ENCODE assay signal across 13 cellular contexts in the genomic region with DNA sequence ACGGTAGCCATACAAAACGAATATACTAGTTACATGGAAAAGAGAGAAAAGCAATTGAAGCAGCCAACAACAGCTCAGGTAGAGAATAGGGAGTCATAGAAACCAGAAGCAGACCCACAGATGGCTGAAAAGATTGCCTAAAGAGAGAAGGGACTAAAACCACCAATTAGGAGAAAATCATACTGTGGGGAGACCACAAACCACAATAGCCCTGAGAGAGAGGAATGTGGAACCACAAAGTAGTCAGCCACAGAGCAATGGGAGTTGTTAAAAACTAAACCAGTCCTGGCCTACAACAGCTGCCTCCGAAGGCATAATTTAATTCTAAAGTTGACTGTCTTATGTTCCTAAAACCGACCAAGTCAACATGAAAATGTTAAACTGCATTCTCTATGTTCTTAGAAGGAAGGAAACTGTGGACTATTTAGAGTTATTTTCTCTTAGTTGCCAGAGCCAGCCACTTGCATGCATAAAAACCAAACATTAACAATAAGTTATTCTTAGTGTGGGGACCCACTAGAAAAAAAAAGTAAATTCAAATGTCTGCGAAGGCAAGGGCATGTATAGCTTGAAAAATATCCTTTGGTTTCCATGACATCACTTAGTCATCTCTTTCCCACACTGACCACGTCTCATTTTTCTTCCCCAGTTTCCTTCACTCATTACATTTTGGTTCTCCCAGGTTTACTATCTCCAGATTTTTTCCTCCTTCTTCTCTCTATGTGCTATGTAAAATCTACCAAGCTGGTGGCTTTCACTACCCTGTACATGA.
A peak's percentile ranks its signal among the peaks of the same experiment; 100 is the strongest.
DNase-seq lines count a peak whose midpoint lies in the region; ATAC-seq and TF ChIP-seq lines count a peak whose summit lies in the region.
"Had no signal": no experiment of that assay in that cellular context is flagged by ENCODE, and none has a peak within 500 bp of the region (broad histone marks: within the 10 kb centered on the region; RNA-seq: fewer than 3 reads in every experiment).

No MANE protein-coding gene starts in this region.

- H3K4me1 ChIP-seq in foreskin keratinocyte, result no peaks in the 10 kb centered on the region

- ATAC-seq in foreskin keratinocyte (peak; percentile 44), HG02973 (IDR thresholded peaks at IDR 0.05; ENCODE audit: unreplicated experiment) (no peak), GM19467 (IDR thresholded peaks at IDR 0.05; ENCODE audit: unreplicated experiment) (no peak)

- no peak overlapping the region for H3K27ac ChIP-seq in foreskin keratinocyte

- DNase-seq in AG20443 (ENCODE audit: low spot score) (peak; percentile 15), HT1080 (ENCODE audit: low read depth) (peak; percentile 72), RPMI7951 (ENCODE audit: low read depth) (peak; percentile 71), foreskin keratinocyte (peak; percentile 28 to 61), NCI-H1092 (lab: John Stamatoyannopoulos, UW) (no peak), NCI-H1048 (lab: John Stamatoyannopoulos, UW) (no peak)
- DNase-seq: activated CD4-positive, alpha-beta T cell treated with anti-CD3 and anti-CD28 coated beads for 48 hours; NCI-H510A; posterior cingulate gyrus; stimulated activated CD4-positive, alpha-beta T cell treated with anti-CD3 and anti-CD28 coated beads, Interleukin-2, amount 100 ng/mL, for 48 hours; stimulated activated naive CD4-positive, alpha-beta T cell had no signal

- no peak for TF ChIP-seq CTCF in foreskin keratinocyte (conservative IDR thresholded peaks at IDR 0.05)

- peaks cover 57% of the 10 kb centered on the region for H3K27me3 ChIP-seq in foreskin keratinocyte

Comparison
In these comparisons a context has a peak if more than half of its experiments do, and no peak if none do; other contexts are left out.
1. DNase-seq: peak in AG20443 (single experiment), HT1080 (single experiment), RPMI7951 (single experiment) and foreskin keratinocyte (2 of 2); none in NCI-H1092 (single experiment) and NCI-H1048 (single experiment).